ENCODE assay signal across 20 cellular contexts in genomic region chr4:24559032-24559821, GRCh38. TPM values are rescaled to one million over a fixed set of nuclear protein-coding genes. Genes with fewer than 3 reads are reported as not detected.
A peak's percentile ranks its signal among the peaks of the same experiment; 100 is the strongest.
DNase-seq lines count a peak whose midpoint lies in the region; ATAC-seq, FAIRE-seq and TF ChIP-seq lines count a peak whose summit lies in the region.
"Had no signal": no experiment of that assay in that cellular context is flagged by ENCODE, and none has a peak within 500 bp of the region (broad histone marks: within the 10 kb centered on the region; RNA-seq: fewer than 3 reads in every experiment).

No MANE protein-coding gene starts in this region.

- no peak for TF ChIP-seq CTCF in AG10803 (conservative IDR thresholded peaks at IDR 0.05; ENCODE audit: low read length)

- POLR2A ChIA-PET in T-cell (lab: Charles Lee), result interaction anchor here in 1 of 2 donors (0.6 kb wide), 1 partner anchor 748 kb away, joined by 3 read pairs; no protein-coding TSS in a partner anchor

- H3K4me3 ChIP-seq in AG10803 (ENCODE audit: low read length), result no peak overlapping the region
- H3K4me3 ChIP-seq: BLaER1, lower lobe of right lung, sigmoid colon, transverse colon had no signal

- H3K36me3 Mint-ChIP-seq in T-cell, result peaks cover 52% of the 10 kb centered on the region

- H3K9me3 Mint-ChIP-seq in T-cell, result peaks cover 0 to 5% (median 2%) of the 10 kb centered on the region in 3 donors

- no peak for FAIRE-seq in frontal cortex (lab: Jason Lieb, UNC)
- FAIRE-seq: bronchial epithelial cell had no signal

- peak overlapping the region in 2 of 3 donors; percentile 26 to 58 for H3K4me3 Mint-ChIP-seq in T-cell

- H3K27me3 Mint-ChIP-seq in T-cell, result no peaks in the 10 kb centered on the region
- H3K27me3 Mint-ChIP-seq: IgD-negative memory B cell had no signal

- H3K27ac Mint-ChIP-seq in T-cell, result peak overlapping the region in 1 of 2 donors; percentile 68
- H3K27ac Mint-ChIP-seq: IgD-negative memory B cell had no signal

- peaks cover 79 to 86% (median 84%) of the 10 kb centered on the region in 3 donors for H3K4me1 Mint-ChIP-seq in T-cell

- CTCF ChIA-PET in T-cell (lab: Charles Lee), result interaction anchor here in 1 of 2 donors (0.6 to 1.3 kb wide), 2 partner anchors 9 to 36 kb away, joined by 3 to 5 read pairs; no protein-coding TSS in a partner anchor

- no peak for ATAC-seq in T-cell (replicated peaks in 1 of 4)
- ATAC-seq in left lobe of liver, result peak; percentile 23
- no peak for ATAC-seq in HG03139 (IDR thresholded peaks at IDR 0.05; ENCODE audit: unreplicated experiment)
- ATAC-seq: lower lobe of right lung had no signal

- DNase-seq in AG10803 (ENCODE audit: low read depth) (peak; percentile 26), ELR (ENCODE audit: low read depth) (peak; percentile 29), T-cell (no peak), left lobe of liver (ENCODE audit: low spot score) (no peak), NCI-H510A (lab: John Stamatoyannopoulos, UW) (no peak), NCI-H2196 (lab: John Stamatoyannopoulos, UW; ENCODE audit: unreplicated experiment) (no peak), frontal cortex (ENCODE audit: low spot score in 2 of 2) (no peak)
- DNase-seq: DMS79 treated with DMSO at 0.1 percent for 48 hours; effector CD8-positive, alpha-beta T cell; H7; lower lobe of right lung; NCI-H1092; NCI-H2227 treated with DMSO at 0.1 percent for 48 hours; sigmoid colon; stimulated activated CD4-positive, alpha-beta T cell treated with anti-CD3 and anti-CD28 coated beads, Interleukin-4, amount 100 ng/mL, for 4 hours; transverse colon had no signal

RNA-seq across cellular contexts. Expression of gene DHX15, which starts 25.1 kb away (rescaled TPM):
- total RNA-seq in T-cell (100 to 1,000 TPM; 116 to 174 (median 121) TPM), left lobe of liver (29.2 TPM), frontal cortex (188 TPM)

Comparison
In these comparisons a context has a peak if more than half of its experiments do, and no peak if none do; other contexts are left out.
1. DNase-seq: peak in AG10803 (single experiment) and ELR (single experiment); none in T-cell (0 of 34), left lobe of liver (single experiment), NCI-H510A (single experiment), NCI-H2196 (single experiment) and frontal cortex (0 of 2).